30 cellular contexts compared by ENCODE assay signal in genomic region chr4:101028886-101029285, GRCh38.
DNase-seq lines count a peak whose midpoint lies in the region; ATAC-seq, FAIRE-seq and TF ChIP-seq lines count a peak whose summit lies in the region.
"Had no signal": no experiment of that assay in that cellular context is flagged by ENCODE, and none has a peak within 500 bp of the region (broad histone marks: within the 10 kb centered on the region; RNA-seq: fewer than 3 reads in every experiment).

No MANE protein-coding gene starts in this region.

- H4K91ac ChIP-seq in H9 (ENCODE audit: insufficient read length, low read depth, low read length), result no peak overlapping the region

- H3K27ac ChIP-seq in H9 (ENCODE audit: insufficient read length, low read depth, low read length) (no peak overlapping the region), SK-N-MC (peak overlapping the region; percentile 88; the same call in 1 of the 2 replicates), mesendoderm (ENCODE audit: low read depth, low read length) (no peak overlapping the region)
- H3K27ac ChIP-seq: colonic mucosa, esophagus squamous epithelium, neutrophil, sigmoid colon had no signal

- H3K4me1 ChIP-seq in H9 (ENCODE audit: insufficient read depth, low read length), result peaks cover 2% of the 10 kb centered on the region; the same call in 1 of the 2 replicates
- H3K4me1 ChIP-seq in mesendoderm (ENCODE audit: control insufficient read depth, low read depth, low read length), result peaks cover 3% of the 10 kb centered on the region
- H3K4me1 ChIP-seq: colonic mucosa, esophagus squamous epithelium, sigmoid colon had no signal

- no peak overlapping the region for H2AFZ ChIP-seq in H9 (ENCODE audit: low read length)

- H4K20me1 ChIP-seq in H9 (ENCODE audit: control insufficient read depth, insufficient read depth, insufficient read length), result no peaks in the 10 kb centered on the region

- H3K18ac ChIP-seq in H9 (ENCODE audit: insufficient read length, low read depth, low read length) (no peak overlapping the region), mesendoderm (ENCODE audit: low read length) (peak overlapping the region; percentile 68)

- intact Hi-C loops in cardiac septum (cut with DNase I), result no loop called here

- no peak overlapping the region for H3K4me3 Mint-ChIP-seq in H9
- H3K4me3 Mint-ChIP-seq: activated naive CD4-positive, alpha-beta T cell treated with anti-CD3 and anti-CD28 coated beads for 36 hours had no signal

- no peak overlapping the region for H2BK5ac ChIP-seq in H9 (ENCODE audit: insufficient read length, low read length)
- H2BK5ac ChIP-seq in mesendoderm (ENCODE audit: low read length), result no peak overlapping the region

- no peak overlapping the region for H3T11ph ChIP-seq in H9 (ENCODE audit: low read length)

- H2BK15ac ChIP-seq in H9 (ENCODE audit: low read depth, low read length), result no peak overlapping the region
- peak overlapping the region; percentile 98 for H2BK15ac ChIP-seq in mesendoderm (replicated peaks; ENCODE audit: low read depth)

- no peaks in the 10 kb centered on the region for H3K79me1 ChIP-seq in H9 (ENCODE audit: insufficient read depth, low read depth, low read length, poor library complexity, severe bottlenecking)
- H3K79me1 ChIP-seq in mesendoderm (ENCODE audit: low read length), result no peaks in the 10 kb centered on the region

- H3K9me3 ChIP-seq in H9 (ENCODE audit: control insufficient read depth, low read depth, low read length) (no peaks in the 10 kb centered on the region), SK-N-MC (ENCODE audit: low read depth, low read length) (no peaks in the 10 kb centered on the region)
- H3K9me3 ChIP-seq: colonic mucosa, esophagus squamous epithelium, neutrophil, sigmoid colon had no signal

- no peak overlapping the region for H2BK120ac ChIP-seq in H9 (ENCODE audit: low read depth, low read length, poor library complexity, severe bottlenecking)
- no peak overlapping the region for H2BK120ac ChIP-seq in mesendoderm (ENCODE audit: low read depth, low read length)

- no peak overlapping the region for H2BK20ac ChIP-seq in H9 (ENCODE audit: low read depth, low read length, poor library complexity, severe bottlenecking)

- no peak for TF ChIP-seq CTCF in H9 (conservative IDR thresholded peaks at IDR 0.05)

- H3K56ac ChIP-seq in H9 (ENCODE audit: insufficient read length, low read depth, low read length) (no peak overlapping the region), mesendoderm (ENCODE audit: low read length) (no peak overlapping the region)

- H4K8ac ChIP-seq in H9 (replicated peaks; ENCODE audit: insufficient read length, low read depth, low read length) (no peak overlapping the region), mesendoderm (ENCODE audit: low read depth, low read length) (no peak overlapping the region)

- H3K27me3 Mint-ChIP-seq in H9 (ENCODE audit: low read depth), result no peaks in the 10 kb centered on the region
- H3K27me3 Mint-ChIP-seq: progenitor cell of endocrine pancreas had no signal

- H3K4ac ChIP-seq in H9 (ENCODE audit: low read depth, low read length) (no peak overlapping the region), mesendoderm (ENCODE audit: low read depth, low read length) (no peak overlapping the region)

- H2AK5ac ChIP-seq in H9 (ENCODE audit: insufficient read length, low read length) (no peak overlapping the region), mesendoderm (ENCODE audit: low read length) (no peak overlapping the region)

- FAIRE-seq in GM12891 (lab: Jason Lieb, UNC), result peak; percentile 68
- FAIRE-seq: frontal cortex, urothelium cell line had no signal

- H3K27me3 ChIP-seq in H9 (ENCODE audit: insufficient read depth, low read length) (no peaks in the 10 kb centered on the region), mesendoderm (ENCODE audit: insufficient read depth, low read length, poor library complexity) (no peaks in the 10 kb centered on the region)
- H3K27me3 ChIP-seq: colonic mucosa, esophagus squamous epithelium, neutrophil, sigmoid colon had no signal

- TF ChIP-seq POLR2A in GM12891 (IDR thresholded peaks at IDR 0.05; ENCODE audit: low read depth, low read length), result no peak

- H3K4me2 ChIP-seq in H9 (ENCODE audit: insufficient read depth, insufficient read length, low read length) (no peak overlapping the region), mesendoderm (ENCODE audit: low read length) (no peak overlapping the region)

- H3K4me3 ChIP-seq in SK-N-MC, result no peak overlapping the region
- no peak overlapping the region for H3K4me3 ChIP-seq in mesendoderm (ENCODE audit: low read length)
- H3K4me3 ChIP-seq: colonic mucosa, esophagus squamous epithelium, lung, sigmoid colon had no signal

- H3K79me2 ChIP-seq in H9 (ENCODE audit: insufficient read depth, low read length), result no peaks in the 10 kb centered on the region
- no peaks in the 10 kb centered on the region for H3K79me2 ChIP-seq in mesendoderm (ENCODE audit: control insufficient read depth, insufficient read depth, low read length)

- H3K36me3 ChIP-seq in SK-N-MC (ENCODE audit: insufficient read depth, low read length) (0 out of 2 replicates have a peak, but pooled peaks cover 4% of the 10 kb centered on the region), mesendoderm (ENCODE audit: control insufficient read depth, insufficient read depth, low read length) (no peaks in the 10 kb centered on the region)
- H3K36me3 ChIP-seq: colonic mucosa had no signal

- H3K4me1 Mint-ChIP-seq in H9, result peaks cover 59 to 66% of the 10 kb centered on the region in 2 experiments

- H4K5ac ChIP-seq in H9 (ENCODE audit: insufficient read length, low read depth, low read length) (no peak overlapping the region), mesendoderm (ENCODE audit: low read length) (no peak overlapping the region)

- no peak for DNase-seq in GM12891 (ENCODE audit: insufficient read length, low spot score)
- DNase-seq in H9, result no peak
- no peak for DNase-seq in SK-N-MC (ENCODE audit: low read depth, low spot score)
- no peak for DNase-seq in mesendoderm
- no peak for DNase-seq in AG08396 (ENCODE audit: low spot score)
- no peak for DNase-seq in cardiac septum (ENCODE audit: low spot score)
- DNase-seq in NOMO-1 treated with dmso at 0.1 percent for 144 hours (lab: John Stamatoyannopoulos, UW; ENCODE audit: unreplicated experiment), result no peak
- DNase-seq: activated CD4-positive, alpha-beta T cell treated with anti-CD3 and anti-CD28 coated beads, Interleukin-2, amount 50 U/mL, for 4 hours; activated CD4-positive, CD25-positive, alpha-beta regulatory T cell; activated naive CD4-positive, alpha-beta T cell treated with anti-CD3 and anti-CD28 coated beads for 36 hours; amniotic stem cell; C1 segment of cervical spinal cord; Calu3; colonic mucosa; esophagus squamous epithelium; HCEC 1CT; NCI-H187; NCI-H2227 treated with DMSO at 0.1 percent for 48 hours; NCI-H526 treated with DMSO at 0.1 percent for 48 hours; SHP77; sigmoid colon; stimulated activated CD4-positive, alpha-beta T cell treated with anti-CD3 and anti-CD28 coated beads, Interleukin-15, amount 100 ng/mL, for 24 hours; stimulated activated naive CD4-positive, alpha-beta T cell treated with Interleukin-2 at 50 U/mL for 16 hours had no signal

- H2BK12ac ChIP-seq in H9 (ENCODE audit: insufficient read length, low read depth, low read length), result no peak overlapping the region

- peak overlapping the region; percentile 25 to 82 (median 50); a peak in 3 of 7 replicates for H3K27ac Mint-ChIP-seq in H9
- H3K27ac Mint-ChIP-seq: activated naive CD4-positive, alpha-beta T cell treated with anti-CD3 and anti-CD28 coated beads for 36 hours had no signal

- H3K36me3 Mint-ChIP-seq in H9 (ENCODE audit: insufficient read depth in 1 of 3, low read depth in 3 of 3), result peaks cover 0 to 6% (median 0%) of the 10 kb centered on the region in 3 experiments; a peak in 2 of 7 replicates

- ATAC-seq in GM18520 (IDR thresholded peaks at IDR 0.05; ENCODE audit: unreplicated experiment), result no peak
- ATAC-seq: Panc1 had no signal

- H3K9me3 Mint-ChIP-seq in H9, result no peaks in the 10 kb centered on the region
- H3K9me3 Mint-ChIP-seq: activated naive CD4-positive, alpha-beta T cell treated with anti-CD3 and anti-CD28 coated beads for 36 hours had no signal

- no peak overlapping the region for H3K23ac ChIP-seq in H9 (ENCODE audit: insufficient read length, low read depth, low read length)
- no peak overlapping the region for H3K23ac ChIP-seq in mesendoderm (ENCODE audit: low read length)

- no peak overlapping the region for H3K14ac ChIP-seq in H9 (ENCODE audit: insufficient read depth, low read length)

- no peak overlapping the region for H3K9ac ChIP-seq in H9 (ENCODE audit: extremely low read depth, insufficient read length, low read length)
- H3K9ac ChIP-seq in SK-N-MC (ENCODE audit: insufficient read length), result no peak overlapping the region
- no peak overlapping the region for H3K9ac ChIP-seq in mesendoderm (ENCODE audit: low read length)

- no peaks in the 10 kb centered on the region for H3K23me2 ChIP-seq in H9 (ENCODE audit: insufficient read length, low read depth, low read length, poor library complexity, severe bottlenecking)

TF ChIP-seq in GM12891, 5 proteins besides CTCF, POLR2A, EP300 and RAD21:
- no peak for TF ChIP-seq POU2F2 (IDR thresholded peaks at IDR 0.05; ENCODE audit: low read depth, low read length)
- TF ChIP-seq SPI1 (IDR thresholded peaks at IDR 0.05; ENCODE audit: low read depth, low read length), result no peak
- no peak for TF ChIP-seq POLR2AphosphoS5 (IDR thresholded peaks at IDR 0.05; ENCODE audit: low read depth, low read length)
- TF ChIP-seq PAX5 (IDR thresholded peaks at IDR 0.05; ENCODE audit: insufficient read depth, low read length, severe bottlenecking), result no peak
- no peak for TF ChIP-seq TAF1 (IDR thresholded peaks at IDR 0.05; ENCODE audit: low read depth, low read length)
